11 cellular contexts compared by ENCODE assay signal in the genomic region with DNA sequence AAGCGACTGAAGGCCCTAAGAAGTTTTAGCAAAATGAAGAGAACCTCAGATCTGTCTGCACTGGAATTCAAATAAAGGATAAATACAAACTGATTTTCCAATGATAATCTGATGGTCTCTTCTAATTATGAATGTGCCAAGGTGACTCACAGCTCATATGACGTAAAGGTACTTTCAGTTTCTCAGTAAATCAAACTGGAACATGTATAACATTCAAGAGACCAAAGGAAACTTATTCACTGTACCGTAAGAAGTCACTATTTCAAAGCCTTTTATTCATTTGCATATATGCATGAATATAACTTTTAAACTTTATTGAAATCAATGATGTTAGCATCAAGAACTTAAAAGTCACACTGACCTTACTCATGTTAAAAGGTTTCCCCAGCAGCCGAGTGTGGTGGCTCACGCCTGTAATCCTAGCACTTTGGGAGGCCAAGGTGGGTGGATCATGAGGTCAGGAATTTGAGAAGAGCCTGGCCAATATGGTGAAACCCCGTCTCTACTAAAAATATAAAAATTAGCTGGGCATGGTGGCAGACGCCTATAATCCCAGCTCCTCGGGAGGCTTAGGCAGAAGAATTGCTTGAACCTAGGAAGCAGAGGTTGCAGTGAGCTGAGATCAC. TPM values are rescaled to one million over a fixed set of nuclear protein-coding genes. Genes with fewer than 3 reads are reported as not detected.
DNase-seq lines count a peak whose midpoint lies in the region; ATAC-seq and TF ChIP-seq lines count a peak whose summit lies in the region.
"Had no signal": no experiment of that assay in that cellular context is flagged by ENCODE, and none has a peak within 500 bp of the region (broad histone marks: within the 10 kb centered on the region; RNA-seq: fewer than 3 reads in every experiment).

No MANE protein-coding gene starts in this region.

- TF ChIP-seq CTCF in GM13976 (IDR thresholded peaks at IDR 0.05; ENCODE audit: borderline replicate concordance, control extremely low read depth, extremely low read depth, insufficient read depth, missing control alignments) (no peak), activated B cell treated with CpG ODN at 0.5 μM for 24 hours (IDR thresholded peaks at IDR 0.05) (no peak), heart left ventricle (IDR thresholded peaks at IDR 0.05) (no peak), testis (IDR thresholded peaks at IDR 0.05) (no peak)

- H3K4me1 ChIP-seq in heart left ventricle = peaks cover 0 to 8% (median 0%) of the 10 kb centered on the region in 12 donors
- H3K4me1 ChIP-seq in testis = no peaks in the 10 kb centered on the region
- H3K4me1 ChIP-seq: pancreas had no signal

- no peaks in the 10 kb centered on the region for H3K9me3 ChIP-seq in heart left ventricle
- no peaks in the 10 kb centered on the region for H3K9me3 ChIP-seq in testis
- H3K9me3 ChIP-seq: pancreas had no signal

- ATAC-seq in activated B cell treated with CpG ODN at 0.5 μM for 24 hours (ENCODE audit: low read depth) = peak; percentile 10
- no peak for ATAC-seq in heart left ventricle
- ATAC-seq in HG03457 (IDR thresholded peaks at IDR 0.05; ENCODE audit: unreplicated experiment) = no peak
- ATAC-seq: HCT116, pancreas had no signal

- H3K4me3 Mint-ChIP-seq in activated B cell treated with CpG ODN at 0.5 μM for 24 hours = no peak overlapping the region

- H3K36me3 ChIP-seq in heart left ventricle (peaks cover 0 to 95% (median 79%) of the 10 kb centered on the region in 9 donors), testis (ENCODE audit: low read depth, missing control alignments) (no peaks in the 10 kb centered on the region)

- intact Hi-C loops in activated B cell treated with CpG ODN at 0.5 μM for 24 hours (cut with micrococcal nuclease) (no loop called here), heart left ventricle (cut with DNase I) (loop anchor here in 1 of 10 donors (10.0 kb wide), 1 partner anchor 108 kb away; no protein-coding TSS in a partner anchor), testis (cut with DNase I; ENCODE audit: low total_unique reads) (no loop called here)

- POLR2A ChIA-PET in activated B cell treated with CpG ODN at 0.5 μM for 24 hours (lab: Charles Lee) = no interaction called here

- TF ChIP-seq POLR2A in heart left ventricle (IDR thresholded peaks at IDR 0.05) (no peak), testis (IDR thresholded peaks at IDR 0.05) (no peak)

- H3K9me3 Mint-ChIP-seq in activated B cell treated with CpG ODN at 0.5 μM for 24 hours = no peaks in the 10 kb centered on the region

- H3K4me3 ChIP-seq in heart left ventricle (no peak overlapping the region), testis (no peak overlapping the region)
- H3K4me3 ChIP-seq: pancreas had no signal

- CTCF ChIA-PET in activated B cell treated with CpG ODN at 0.5 μM for 24 hours (lab: Charles Lee) = no interaction called here

- H3K27me3 ChIP-seq in heart left ventricle (no peaks in the 10 kb centered on the region), testis (no peaks in the 10 kb centered on the region)
- H3K27me3 ChIP-seq: pancreas had no signal

- in situ Hi-C loops in GM13976 (cut with MboI; ENCODE audit: low sequenced_read_pairs, unreplicated experiment) = no loop called here

- peaks cover 50% of the 10 kb centered on the region for H3K36me3 Mint-ChIP-seq in activated B cell treated with CpG ODN at 0.5 μM for 24 hours (ENCODE audit: low read depth)

- 94 to 99% (median 97%) methylated on average over 8 of the region's 8 CpGs for WGBS in heart left ventricle, 4 donors
- 93 to 95% methylated on average over 8 of the region's 8 CpGs for WGBS in testis, 2 donors

- H3K27ac ChIP-seq in heart left ventricle (peak overlapping the region in 1 of 12 donors; percentile 27), testis (no peak overlapping the region)
- H3K27ac ChIP-seq: pancreas had no signal

- no peaks in the 10 kb centered on the region for H3K27me3 Mint-ChIP-seq in activated B cell treated with CpG ODN at 0.5 μM for 24 hours

- peaks cover 4% of the 10 kb centered on the region for H3K4me1 Mint-ChIP-seq in activated B cell treated with CpG ODN at 0.5 μM for 24 hours

- DNase-seq in GM13976 (ENCODE audit: low spot score) (peak; percentile 24), activated B cell treated with CpG ODN at 0.5 μM for 24 hours (no peak), astrocyte of the hippocampus (ENCODE audit: low read depth, low spot score) (peak; percentile 31), heart left ventricle (no peak), testis (no peak), A172 (ENCODE audit: low spot score) (no peak)
- DNase-seq in stimulated activated CD4-positive, alpha-beta T cell treated with anti-CD3 and anti-CD28 coated beads, Interleukin-15, amount 100 ng/mL, for 24 hours = peak; percentile 52
- DNase-seq: pancreas, SIG-M5 had no signal

- H3K27ac Mint-ChIP-seq in activated B cell treated with CpG ODN at 0.5 μM for 24 hours = no peak overlapping the region

RNA-seq across cellular contexts. Expression of a gene that starts 52.2 kb away (rescaled TPM):
- 38.3 and 46.2 TPM in 2 replicates for total RNA-seq in activated B cell treated with CpG ODN at 0.5 μM for 24 hours
- 10 to 100 TPM; 34.7 to 59.3 (median 48.8) TPM for total RNA-seq in heart left ventricle
- polyA plus RNA-seq in heart left ventricle = 10 to 100 TPM; 23.6 to 35.0 TPM
- total RNA-seq in testis = 100 to 1,000 TPM; 145 to 165 TPM
- 61.4 TPM for polyA plus RNA-seq in testis (ENCODE audit: insufficient read depth, low read depth, low replicate concordance)
- 11.1 and 25.6 TPM in 2 replicates for total RNA-seq in A172 (2014; rRNA removed; shearing (Covaris generic))

Comparison
In these comparisons a context has a peak if more than half of its experiments do, and no peak if none do; other contexts are left out.
1. DNase-seq: peak in GM13976 (single experiment), astrocyte of the hippocampus (single experiment) and stimulated activated CD4-positive, alpha-beta T cell treated with anti-CD3 and anti-CD28 coated beads, Interleukin-15, amount 100 ng/mL, for 24 hours (single experiment); none in activated B cell treated with CpG ODN at 0.5 μM for 24 hours (single experiment), heart left ventricle (0 of 5), testis (single experiment) and A172 (single experiment).